Comparison of ENCODE assay signal across 8 cellular contexts in the genomic region with DNA sequence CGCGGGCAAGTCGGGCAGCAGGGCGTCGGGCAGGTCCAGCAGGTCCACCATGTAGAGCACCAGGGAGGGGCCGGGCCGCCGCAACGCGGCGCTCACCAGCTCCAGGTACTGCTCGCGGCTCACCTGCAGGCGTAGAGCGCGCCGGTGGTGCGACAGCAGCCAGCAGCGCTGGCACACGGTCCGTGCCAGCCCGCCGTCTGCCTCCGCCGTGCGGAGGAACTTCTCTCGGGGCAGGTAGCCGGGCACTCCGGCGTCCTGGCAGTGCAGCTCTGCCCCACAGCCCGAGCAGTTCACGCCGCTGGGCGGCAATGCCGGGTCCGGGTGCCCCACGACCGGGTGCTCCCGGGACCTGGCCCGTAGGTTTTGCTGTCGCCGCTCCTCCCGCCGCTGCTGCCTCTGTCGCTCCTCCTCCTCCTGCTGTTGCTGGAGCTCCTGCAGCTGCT. TPM values are rescaled to one million over a fixed set of nuclear protein-coding genes. Genes with fewer than 3 reads are reported as not detected.
DNase-seq lines count a peak whose midpoint lies in the region; ATAC-seq, FAIRE-seq and TF ChIP-seq lines count a peak whose summit lies in the region.

No MANE protein-coding gene starts in this region.

- H3K4me1 ChIP-seq in A549, result peaks cover 24% of the 10 kb centered on the region

- POLR2A ChIA-PET in A549 (lab: Yijun Ruan, JAX), result interaction anchor here (0.9 to 2.6 kb wide), 5 partner anchors 11 to 69 kb away, joined by 3 to 19 read pairs (median 9); partner anchors contain the start of gene REST

- peak overlapping the region; percentile 87 for H3K4me3 ChIP-seq in A549

- H3K9me3 ChIP-seq in A549, result no peaks in the 10 kb centered on the region

- no peak for FAIRE-seq in A549 (lab: Jason Lieb, UNC)

- TF ChIP-seq POLR2A in A549 (IDR thresholded peaks at IDR 0.05; ENCODE audit: low read length), result no peak

- peak overlapping the region; percentile 91 for H3K4me2 ChIP-seq in A549

- TF ChIP-seq RAD21 in A549 (conservative IDR thresholded peaks at IDR 0.05 in 1 of 2, IDR thresholded peaks at IDR 0.05 in 1 of 2), result no peak

- WGBS in A549 (ENCODE audit: missing lambda C conversion rate), result no CpG with 5 or more reads among the region's 45 CpGs

- TF ChIP-seq EP300 in A549 (IDR thresholded peaks at IDR 0.05), result no peak

- H3K27ac ChIP-seq in A549 (peak overlapping the region; percentile 85 to 91), angular gyrus (ENCODE audit: low read depth, low read length) (peak overlapping the region; percentile 56)

- DNase-seq in A549 (ENCODE audit: low read depth in 1 of 2, low spot score in 1 of 2) (peak; percentile 12), RPMI8226 (peak; percentile 67), iPS-NIHi11 (ENCODE audit: low spot score) (peak; percentile 80), T1000 (lab: John Stamatoyannopoulos, UW) (no peak)
- DNase-seq in stimulated activated CD4-positive, alpha-beta T cell treated with anti-CD3 and anti-CD28 coated beads, Interleukin-1b, Interleukin-23, amount 100 ng/mL, for 24 hours (ENCODE audit: low read depth in 4 of 4, low spot score in 1 of 4), result peak in 3 of 4 experiments; percentile 9 to 26 (median 19)

- peak; percentile 71 to 83 for ATAC-seq in A549
- peak; percentile 38 for ATAC-seq in GM18511 (IDR thresholded peaks at IDR 0.05; ENCODE audit: unreplicated experiment)
- peak; percentile 33 for ATAC-seq in HG03045 (IDR thresholded peaks at IDR 0.05; ENCODE audit: unreplicated experiment)

- CTCF ChIA-PET in A549 (lab: Yijun Ruan, JAX), result interaction anchor here (0.7 to 1.3 kb wide), 3 partner anchors 17 to 187 kb away, joined by 3 read pairs; no protein-coding TSS in a partner anchor

- no peak for TF ChIP-seq CTCF in A549 (IDR thresholded peaks at IDR 0.05)

TF ChIP-seq in A549, 52 proteins besides CTCF, POLR2A, EP300 and RAD21:
- TF ChIP-seq ESRRA (IDR thresholded peaks at IDR 0.05; ENCODE audit: borderline replicate concordance, low read length) (no peak), KDM5A (IDR thresholded peaks at IDR 0.05) (0 out of 2 replicates have a peak, but pooled peaks have one; percentile 25)

RNA-seq across cellular contexts. Expression of gene NOA1, which starts 0.5 kb away (rescaled TPM):
- polyA plus RNA-seq in A549 (2011; rRNA removed) (13.8 and 15.0 TPM in 2 replicates), A549 (2017; fragmentation: RNase III; extraction: RNeasy Plus Mini Kit Qiagen cat#74134 plus additional on column Dnase treatment) (11.3 to 12.7 TPM (median 12.4 TPM) in 3 replicates)
- polyA plus RNA-seq in A549 (2012; cell fraction: cytosol; rRNA removed), result 12.1 and 16.2 TPM in 2 replicates
- polyA plus RNA-seq in A549 (2012; cell fraction: nucleus; rRNA removed), result 14.3 and 21.5 TPM in 2 replicates
- 6.4 and 6.5 TPM in 2 replicates for polyA minus RNA-seq in A549 (2011; rRNA and poly(A)+ RNA removed)

RNA-seq across cellular contexts. Expression of gene POLR2B, which starts 1.8 kb away (rescaled TPM):
- 113 and 138 TPM in 2 replicates for polyA plus RNA-seq in A549 (2011; rRNA removed)
- polyA plus RNA-seq in A549 (2012; cell fraction: cytosol; rRNA removed), result 34.1 and 34.6 TPM in 2 replicates
- 31.1 and 48.5 TPM in 2 replicates for polyA plus RNA-seq in A549 (2012; cell fraction: nucleus; rRNA removed)
- 82.2 to 84.9 TPM (median 83.5 TPM) in 3 replicates for polyA plus RNA-seq in A549 (2017; fragmentation: RNase III; extraction: RNeasy Plus Mini Kit Qiagen cat#74134 plus additional on column Dnase treatment)
- polyA minus RNA-seq in A549 (2011; rRNA and poly(A)+ RNA removed), result 41.5 and 45.5 TPM in 2 replicates
